ENCODE assay signal across 31 cellular contexts in the genomic region with DNA sequence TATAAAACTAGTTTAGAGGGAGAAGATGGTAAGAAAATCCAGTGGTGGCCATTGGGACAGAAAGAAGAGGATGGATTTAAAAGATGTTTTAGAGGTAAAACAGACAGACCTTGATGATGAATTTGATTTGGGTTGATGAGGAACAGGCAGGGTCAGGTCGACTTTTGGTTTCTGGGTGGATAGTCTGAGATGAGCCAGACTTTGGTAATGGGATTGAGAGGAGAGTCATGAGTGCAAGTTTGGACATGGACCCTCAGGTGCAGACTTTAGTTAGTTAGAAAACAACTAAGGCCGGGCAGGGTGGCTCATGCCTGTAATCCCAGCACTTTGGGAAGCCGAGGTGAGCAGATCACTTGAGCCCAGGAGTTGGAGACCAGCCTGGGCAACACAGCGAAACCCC.
"Had no signal": no experiment of that assay in that cellular context is flagged by ENCODE, and none has a peak within 500 bp of the region (broad histone marks: within the 10 kb centered on the region; RNA-seq: fewer than 3 reads in every experiment).

No MANE protein-coding gene starts in this region.

- H3K9me3 ChIP-seq: adrenal gland, body of pancreas, colonic mucosa, gastroesophageal sphincter, heart right ventricle had no signal

- DNase-seq: activated CD4-positive, alpha-beta memory T cell treated with anti-CD3 and anti-CD28 coated beads, Interleukin-2, amount 10 ng/mL, durations not matched to agents 7 days and 5 days; activated CD4-positive, alpha-beta T cell treated with anti-CD3 and anti-CD28 coated beads for 4 hours; activated CD4-positive, alpha-beta T cell treated with anti-CD3 and anti-CD28 coated beads, Interleukin-2, amount 10 ng/mL, durations not matched to agents 7 days and 5 days; activated CD4-positive, alpha-beta T cell treated with anti-CD3 and anti-CD28 coated beads, Interleukin-2, amount 50 U/mL, for 4 hours; activated CD4-positive, CD25-positive, alpha-beta regulatory T cell; activated CD4-positive, CD25-positive, alpha-beta regulatory T cell treated with anti-CD3 and anti-CD28 coated beads, Interleukin-2, amount 50 U/mL, for 72 hours; activated CD8-positive, alpha-beta memory T cell treated with anti-CD3 and anti-CD28 coated beads, Interleukin-2, amount 50 U/mL, for 48 hours; activated gamma-delta T cell; activated naive CD4-positive, alpha-beta T cell; activated naive CD4-positive, alpha-beta T cell treated with anti-CD3 and anti-CD28 coated beads, Interleukin-2, amount 50 U/mL, for 16 hours; activated naive CD8-positive, alpha-beta T cell treated with anti-CD3 and anti-CD28 coated beads for 36 hours; activated naive CD8-positive, alpha-beta T cell treated with anti-CD3 and anti-CD28 coated beads, Interleukin-2, amount 50 U/mL, for 24 hours; activated T-cell treated with anti-CD3 and anti-CD28 coated beads for 4 hours; activated T-cell treated with anti-CD3 and anti-CD28 coated beads, Interleukin-2, amount 50 U/mL, for 24 hours; activated T-cell treated with anti-CD3 and anti-CD28 coated beads, Interleukin-2, amount 50 U/mL, for 72 hours; adrenal gland; amygdala; aorta; body of pancreas; central memory CD4-positive, alpha-beta T cell; cerebellar nuclear complex; colonic mucosa; dorsolateral prefrontal cortex; effector memory CD4-positive, alpha-beta T cell; endodermal cell; foreskin melanocyte; heart right ventricle; T-helper 2 cell had no signal

- ATAC-seq: activated naive CD8-positive, alpha-beta T cell treated with anti-CD3 and anti-CD28 coated beads, Interleukin-2, amount 50 U/mL, for 24 hours; activated T-cell treated with anti-CD3 and anti-CD28 coated beads, Interleukin-2, amount 50 U/mL, for 72 hours; body of pancreas; esophagus mucosa; gastroesophageal sphincter; heart right ventricle had no signal

- H3K9me3 Mint-ChIP-seq: activated CD4-positive, alpha-beta T cell treated with anti-CD3 and anti-CD28 coated beads, Interleukin-2, amount 10 ng/mL, durations not matched to agents 7 days and 5 days; activated naive CD8-positive, alpha-beta T cell treated with anti-CD3 and anti-CD28 coated beads for 36 hours; activated naive CD8-positive, alpha-beta T cell treated with anti-CD3 and anti-CD28 coated beads, Interleukin-2, amount 50 U/mL, for 24 hours; activated T-cell treated with anti-CD3 and anti-CD28 coated beads, Interleukin-2, amount 50 U/mL, for 24 hours had no signal

- H3K4me1 ChIP-seq: adrenal gland, body of pancreas, colonic mucosa, gastroesophageal sphincter had no signal

- H3K4me1 Mint-ChIP-seq: activated CD4-positive, alpha-beta memory T cell treated with anti-CD3 and anti-CD28 coated beads, Interleukin-2, amount 10 ng/mL, durations not matched to agents 7 days and 5 days; activated CD4-positive, alpha-beta T cell treated with anti-CD3 and anti-CD28 coated beads, Interleukin-2, amount 10 ng/mL, durations not matched to agents 7 days and 5 days; activated naive CD8-positive, alpha-beta T cell treated with anti-CD3 and anti-CD28 coated beads for 36 hours; activated naive CD8-positive, alpha-beta T cell treated with anti-CD3 and anti-CD28 coated beads, Interleukin-2, amount 50 U/mL, for 24 hours; endodermal cell had no signal

- H3K4me3 ChIP-seq: adrenal gland, body of pancreas, cardiac muscle cell, colonic mucosa, dorsolateral prefrontal cortex, gastroesophageal sphincter, heart right ventricle had no signal

- H3K27me3 Mint-ChIP-seq: activated CD4-positive, alpha-beta memory T cell treated with anti-CD3 and anti-CD28 coated beads, Interleukin-2, amount 10 ng/mL, durations not matched to agents 7 days and 5 days; activated CD4-positive, alpha-beta T cell treated with anti-CD3 and anti-CD28 coated beads, Interleukin-2, amount 10 ng/mL, durations not matched to agents 7 days and 5 days had no signal

- H3K4me3 Mint-ChIP-seq: activated CD4-positive, alpha-beta memory T cell treated with anti-CD3 and anti-CD28 coated beads, Interleukin-2, amount 10 ng/mL, durations not matched to agents 7 days and 5 days; activated CD4-positive, alpha-beta T cell treated with anti-CD3 and anti-CD28 coated beads, Interleukin-2, amount 10 ng/mL, durations not matched to agents 7 days and 5 days; activated naive CD8-positive, alpha-beta T cell treated with anti-CD3 and anti-CD28 coated beads for 36 hours; activated naive CD8-positive, alpha-beta T cell treated with anti-CD3 and anti-CD28 coated beads, Interleukin-2, amount 50 U/mL, for 24 hours; activated T-cell treated with anti-CD3 and anti-CD28 coated beads, Interleukin-2, amount 50 U/mL, for 24 hours; activated T-cell treated with anti-CD3 and anti-CD28 coated beads, Interleukin-2, amount 50 U/mL, for 72 hours; endodermal cell had no signal

- H3K27ac Mint-ChIP-seq: activated CD4-positive, alpha-beta memory T cell treated with anti-CD3 and anti-CD28 coated beads, Interleukin-2, amount 10 ng/mL, durations not matched to agents 7 days and 5 days; activated CD4-positive, alpha-beta T cell treated with anti-CD3 and anti-CD28 coated beads, Interleukin-2, amount 10 ng/mL, durations not matched to agents 7 days and 5 days; activated naive CD8-positive, alpha-beta T cell treated with anti-CD3 and anti-CD28 coated beads for 36 hours; activated naive CD8-positive, alpha-beta T cell treated with anti-CD3 and anti-CD28 coated beads, Interleukin-2, amount 50 U/mL, for 24 hours; activated T-cell treated with anti-CD3 and anti-CD28 coated beads, Interleukin-2, amount 50 U/mL, for 24 hours; activated T-cell treated with anti-CD3 and anti-CD28 coated beads, Interleukin-2, amount 50 U/mL, for 72 hours; endodermal cell had no signal

- H3K36me3 ChIP-seq: adrenal gland, cardiac muscle cell, colonic mucosa, gastroesophageal sphincter, heart right ventricle had no signal

- H3K27ac ChIP-seq: adrenal gland, body of pancreas, cardiac muscle cell, colonic mucosa, dorsolateral prefrontal cortex, gastroesophageal sphincter, heart right ventricle had no signal

- H3K27me3 ChIP-seq: adrenal gland, body of pancreas, cardiac muscle cell, colonic mucosa, gastroesophageal sphincter, heart right ventricle had no signal

- H3K36me3 Mint-ChIP-seq: activated naive CD8-positive, alpha-beta T cell treated with anti-CD3 and anti-CD28 coated beads for 36 hours had no signal
